Comparison of ENCODE assay signal across 10 cellular contexts in genomic region chr2:224982226-224982625, GRCh38.
DNase-seq lines count a peak whose midpoint lies in the region; ATAC-seq, FAIRE-seq and TF ChIP-seq lines count a peak whose summit lies in the region.
"Had no signal": no experiment of that assay in that cellular context is flagged by ENCODE, and none has a peak within 500 bp of the region (broad histone marks: within the 10 kb centered on the region; RNA-seq: fewer than 3 reads in every experiment).

No MANE protein-coding gene starts in this region.

- no peaks in the 10 kb centered on the region for H3K27me3 ChIP-seq in psoas muscle (ENCODE audit: insufficient read depth in 3 of 3, low read length in 2 of 3)
- H3K27me3 ChIP-seq in adrenal gland: no peaks in the 10 kb centered on the region
- H3K27me3 ChIP-seq in H7 (ENCODE audit: control insufficient read depth, insufficient read depth, low read length): no peaks in the 10 kb centered on the region
- H3K27me3 ChIP-seq: uterus had no signal

- whole genome bisulfite sequencing in psoas muscle, 3 donors: 37 to 51% (median 44%) methylated on average over 10 of the region's 10 CpGs
- WGBS in adrenal gland, 4 donors: 62 to 81% (median 69%) methylated on average over 10 of the region's 10 CpGs

- TF ChIP-seq CTCF in psoas muscle (IDR thresholded peaks at IDR 0.05) (no peak), adrenal gland (IDR thresholded peaks at IDR 0.05) (no peak)

- H3K27ac ChIP-seq in psoas muscle (no peak overlapping the region), adrenal gland (peak overlapping the region in 1 of 5 donors; percentile 4)

- DNase-seq in DMS53 (lab: John Stamatoyannopoulos, UW) (peak; percentile 45), frontal cortex (ENCODE audit: low spot score in 2 of 2) (peak; percentile 11 to 19), psoas muscle (no peak), adrenal gland (no peak), MV-4-11 (lab: John Stamatoyannopoulos, UW) (no peak), H7 (no peak)
- DNase-seq: activated gamma-delta T cell treated with Interleukin-2 at 50 U/mL for 16 hours, uterus had no signal

- H3K4me1 ChIP-seq in psoas muscle (peaks cover 7% of the 10 kb centered on the region), adrenal gland (replicated peaks in 1 of 2) (peaks cover 10 to 11% of the 10 kb centered on the region in 2 donors)
- H3K4me1 ChIP-seq: uterus had no signal

- intact Hi-C loops in psoas muscle (cut with DNase I) (no loop called here), adrenal gland (cut with DNase I) (no loop called here)

- H3K36me3 ChIP-seq in psoas muscle (ENCODE audit: insufficient read depth in 1 of 2, low read depth in 1 of 2) (no peaks in the 10 kb centered on the region), adrenal gland (replicated peaks in 1 of 2) (no peaks in the 10 kb centered on the region), H7 (replicated peaks; ENCODE audit: control insufficient read depth, insufficient read depth, low read length) (no peaks in the 10 kb centered on the region)
- H3K36me3 ChIP-seq: uterus had no signal

- no peak for FAIRE-seq in frontal cortex (lab: Jason Lieb, UNC)

- ATAC-seq in SK-N-SH treated with all-trans-retinoic acid at 6 μM for 48 hours (peak; percentile 60), psoas muscle (peak in 3 of 4 donors; percentile 22 to 45 (median 32)), HG03571 (IDR thresholded peaks at IDR 0.05; ENCODE audit: unreplicated experiment) (no peak)

- no peak for TF ChIP-seq POLR2A in adrenal gland (IDR thresholded peaks at IDR 0.05)

- H3K9me3 ChIP-seq in psoas muscle: no peaks in the 10 kb centered on the region
- no peaks in the 10 kb centered on the region for H3K9me3 ChIP-seq in adrenal gland (replicated peaks in 1 of 3)
- H3K9me3 ChIP-seq: uterus had no signal

- H3K4me3 ChIP-seq in psoas muscle (peak overlapping the region; percentile 48), adrenal gland (no peak overlapping the region), H7 (ENCODE audit: insufficient read depth, low read depth, low read length) (no peak overlapping the region)

TF ChIP-seq in SK-N-SH treated with all-trans-retinoic acid at 6 μM for 48 hours, 23 proteins besides CTCF, POLR2A, EP300 and RAD21:
- TF ChIP-seq CREB5 (CRISPR knock-in tag; IDR thresholded peaks at IDR 0.05; ENCODE audit: low read depth) (no peak), BACH2 (CRISPR knock-in tag; IDR thresholded peaks at IDR 0.05; ENCODE audit: borderline replicate concordance) (no peak), ZFP3 (CRISPR knock-in tag; IDR thresholded peaks at IDR 0.05) (no peak), ZNF8 (CRISPR knock-in tag; IDR thresholded peaks at IDR 0.05) (no peak), ESRRG (CRISPR knock-in tag; IDR thresholded peaks at IDR 0.05) (no peak), ARNTL (CRISPR knock-in tag; IDR thresholded peaks at IDR 0.05; ENCODE audit: borderline replicate concordance, low read depth) (no peak), ZC3H10 (CRISPR knock-in tag; IDR thresholded peaks at IDR 0.05) (no peak), PATZ1 (CRISPR knock-in tag; IDR thresholded peaks at IDR 0.05; ENCODE audit: borderline replicate concordance) (no peak), POU6F1 (CRISPR knock-in tag; IDR thresholded peaks at IDR 0.05; ENCODE audit: borderline replicate concordance, low read depth) (no peak), ZFP30 (CRISPR knock-in tag; IDR thresholded peaks at IDR 0.05) (no peak)

Comparison
In these comparisons a context has a peak if more than half of its experiments do, and no peak if none do; other contexts are left out.
1. DNase-seq: peak in DMS53 (single experiment) and frontal cortex (2 of 2); none in psoas muscle (0 of 2), adrenal gland (0 of 7), MV-4-11 (single experiment) and H7 (single experiment).